Comparison of ENCODE assay signal across 10 cellular contexts in genomic region chr20:8361008-8361652, GRCh38.
A peak's percentile ranks its signal among the peaks of the same experiment; 100 is the strongest.
DNase-seq lines count a peak whose midpoint lies in the region; ATAC-seq and TF ChIP-seq lines count a peak whose summit lies in the region.
"Had no signal": no experiment of that assay in that cellular context is flagged by ENCODE, and none has a peak within 500 bp of the region (broad histone marks: within the 10 kb centered on the region; RNA-seq: fewer than 3 reads in every experiment).

No MANE protein-coding gene starts in this region.

- no peak overlapping the region for H3K4me3 Mint-ChIP-seq in progenitor cell of endocrine pancreas (ENCODE audit: low read depth)
- H3K4me3 Mint-ChIP-seq: activated naive CD8-positive, alpha-beta T cell had no signal

- no peaks in the 10 kb centered on the region for H3K9me3 Mint-ChIP-seq in progenitor cell of endocrine pancreas (ENCODE audit: low read depth)

- H3K27ac Mint-ChIP-seq in progenitor cell of endocrine pancreas = no peak overlapping the region
- H3K27ac Mint-ChIP-seq: activated naive CD8-positive, alpha-beta T cell had no signal

- no peaks in the 10 kb centered on the region for H3K9me3 ChIP-seq in MG63

- no peaks in the 10 kb centered on the region for H3K36me3 ChIP-seq in MG63

- no peaks in the 10 kb centered on the region for H3K27me3 Mint-ChIP-seq in progenitor cell of endocrine pancreas
- H3K27me3 Mint-ChIP-seq: activated naive CD8-positive, alpha-beta T cell had no signal

- DNase-seq in stimulated activated naive CD4-positive, alpha-beta T cell treated with Interleukin-2 at 50 U/mL for 16 hours (lab: John Stamatoyannopoulos, UW) = peak; percentile 0
- DNase-seq in stimulated activated naive CD4-positive, alpha-beta T cell (lab: John Stamatoyannopoulos, UW) = no peak
- DNase-seq in MG63 = peak; percentile 33
- peak; percentile 50 to 67 for DNase-seq in foreskin fibroblast
- no peak for DNase-seq in progenitor cell of endocrine pancreas (ENCODE audit: low spot score, unreplicated experiment)
- DNase-seq in NCI-H2227 treated with DMSO at 0.1 percent for 48 hours (lab: John Stamatoyannopoulos, UW) = no peak
- DNase-seq: RPMI8226 had no signal

- no peaks in the 10 kb centered on the region for H3K27me3 ChIP-seq in MG63

- TF ChIP-seq CTCF in foreskin fibroblast (IDR thresholded peaks at IDR 0.05; ENCODE audit: low read depth, low read length) (peak; percentile 5), progenitor cell of endocrine pancreas (IDR thresholded peaks at IDR 0.05; ENCODE audit: unreplicated experiment) (no peak)

- ATAC-seq in GM21737 (IDR thresholded peaks at IDR 0.05; ENCODE audit: unreplicated experiment) = no peak
- no peak for ATAC-seq in HG03469 (IDR thresholded peaks at IDR 0.05; ENCODE audit: unreplicated experiment)

- H3K36me3 Mint-ChIP-seq in progenitor cell of endocrine pancreas (ENCODE audit: insufficient read depth) = no peaks in the 10 kb centered on the region
- H3K36me3 Mint-ChIP-seq: activated naive CD8-positive, alpha-beta T cell had no signal

- H3K4me3 ChIP-seq in MG63 (no peak overlapping the region), foreskin fibroblast (ENCODE audit: low read depth in 1 of 2, low read length in 2 of 2) (no peak overlapping the region)

- peaks cover 15% of the 10 kb centered on the region for H3K4me1 Mint-ChIP-seq in progenitor cell of endocrine pancreas (ENCODE audit: low read depth)

Comparison
In these comparisons a context has a peak if more than half of its experiments do, and no peak if none do; other contexts are left out.
1. DNase-seq: peak in stimulated activated naive CD4-positive, alpha-beta T cell treated with Interleukin-2 at 50 U/mL for 16 hours (single experiment), MG63 (single experiment) and foreskin fibroblast (2 of 2); none in stimulated activated naive CD4-positive, alpha-beta T cell (0 of 6), progenitor cell of endocrine pancreas (single experiment) and NCI-H2227 treated with DMSO at 0.1 percent for 48 hours (single experiment).